9 cellular contexts compared by ENCODE assay signal in the genomic region with DNA sequence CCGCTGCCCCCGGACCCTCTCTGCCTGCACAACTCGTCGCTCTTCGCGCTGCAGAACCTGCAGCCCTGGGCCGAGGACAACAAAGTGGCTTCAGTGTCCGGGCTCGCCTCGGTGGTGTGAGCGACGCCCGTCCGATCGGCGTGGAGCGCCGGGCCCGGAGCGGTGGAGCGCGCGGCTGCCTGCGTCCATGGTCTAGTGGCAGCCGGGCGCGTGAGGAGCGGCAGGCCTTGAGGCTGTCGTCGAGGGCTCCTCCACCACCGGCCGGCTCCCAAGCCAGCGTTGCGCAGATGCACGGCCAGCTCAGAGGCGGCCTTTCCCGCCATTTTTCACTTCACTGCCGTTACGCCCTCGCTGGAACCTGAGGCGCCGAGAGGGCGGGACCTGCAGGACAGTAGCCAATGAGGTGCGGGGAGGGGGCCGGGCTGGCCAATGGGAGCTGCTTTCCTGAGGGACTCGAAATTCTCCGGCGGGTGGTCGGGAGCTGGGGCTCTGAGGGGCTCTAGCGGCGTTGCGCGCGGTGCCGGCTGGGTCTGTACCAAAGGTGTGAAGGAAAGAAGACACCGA. TPM values are rescaled to one million over a fixed set of nuclear protein-coding genes. Genes with fewer than 3 reads are reported as not detected.
DNase-seq lines count a peak whose midpoint lies in the region; ATAC-seq, FAIRE-seq and TF ChIP-seq lines count a peak whose summit lies in the region.
"Had no signal": no experiment of that assay in that cellular context is flagged by ENCODE, and none has a peak within 500 bp of the region (broad histone marks: within the 10 kb centered on the region; RNA-seq: fewer than 3 reads in every experiment).

No MANE protein-coding gene starts in this region.

- peak in 1 of 2 donors; percentile 43 for DNase-seq in central memory CD8-positive, alpha-beta T cell (ENCODE audit: low spot score in 2 of 2)
- DNase-seq in HepG2 (ENCODE audit: low spot score) (no peak), NCI-H146 treated with DMSO at 0.1 percent for 48 hours (lab: John Stamatoyannopoulos, UW; ENCODE audit: unreplicated experiment) (no peak), NCI-H1092 treated with DMSO at 0.1 percent for 48 hours (lab: John Stamatoyannopoulos, UW) (no peak)
- peak; percentile 65 to 72 for DNase-seq in stimulated activated CD4-positive, alpha-beta T cell treated with anti-CD3 and anti-CD28 coated beads, Interleukin-4, amount 100 ng/mL, for 48 hours (ENCODE audit: low read depth in 2 of 2)

- H3K4me1 ChIP-seq in HepG2 (ENCODE audit: insufficient read depth, low read length): peaks cover 36% of the 10 kb centered on the region

- in situ Hi-C loops in HepG2 (cut with HindIII; ENCODE audit: extremely low pct_ligation_motif_present, low pct_unique_long_range_greater_than_20kb): no loop called here

- no peaks in the 10 kb centered on the region for H3K9me3 ChIP-seq in HepG2 (ENCODE audit: low read length)

- POLR2A ChIA-PET in HepG2 (lab: Yijun Ruan, JAX): interaction anchor here (1.0 to 2.1 kb wide), 3 partner anchors 12 to 34 kb away, joined by 3 to 6 read pairs (median 4); a partner anchor contains a TSS

- H3K27me3 ChIP-seq in HepG2 (ENCODE audit: control insufficient read depth in 1 of 2, insufficient read depth in 2 of 2, low read length in 2 of 2): no peaks in the 10 kb centered on the region

- H3K9me3 Mint-ChIP-seq in central memory CD8-positive, alpha-beta T cell: no peaks in the 10 kb centered on the region

- TF ChIP-seq CTCF in HepG2 (CRISPR knock-in tag; IDR thresholded peaks at IDR 0.05): no peak

- H3K27me3 Mint-ChIP-seq in central memory CD8-positive, alpha-beta T cell: peaks cover 82% of the 10 kb centered on the region

- no peaks in the 10 kb centered on the region for H3K79me2 ChIP-seq in HepG2 (ENCODE audit: insufficient read depth, low read length)

- no peak overlapping the region for H3K9ac ChIP-seq in HepG2 (ENCODE audit: insufficient read depth, low read depth, low read length)

- no peak overlapping the region for H2AFZ ChIP-seq in HepG2 (ENCODE audit: low read length)

- intact Hi-C loops in HepG2 (cut with micrococcal nuclease; ENCODE audit: unreplicated experiment): no loop called here

- peaks cover 13 to 20% of the 10 kb centered on the region in 2 experiments; a peak in 4 of 5 replicates for H3K36me3 ChIP-seq in HepG2 (replicated peaks in 1 of 2; ENCODE audit: control insufficient read depth in 1 of 2, insufficient read depth in 2 of 2, low read length in 2 of 2)

- H3K27ac ChIP-seq in HepG2 (ENCODE audit: extremely low read length, insufficient read depth, low read length): no peak overlapping the region

- no peak for TF ChIP-seq POLR2A in HepG2 (IDR thresholded peaks at IDR 0.05; ENCODE audit: insufficient read depth in 1 of 2, low read depth in 2 of 2, low read length in 2 of 2)

- no peak overlapping the region for H3K4me3 ChIP-seq in HepG2 (replicated peaks in 1 of 3; ENCODE audit: insufficient read depth in 1 of 3, low read depth in 2 of 3, low read length in 3 of 3)

- FAIRE-seq in HepG2 (lab: Jason Lieb, UNC): no peak

- no peak overlapping the region for H3K27ac Mint-ChIP-seq in central memory CD8-positive, alpha-beta T cell (ENCODE audit: low read depth)

- TF ChIP-seq EP300 in HepG2 (IDR thresholded peaks at IDR 0.05; ENCODE audit: low read depth in 2 of 2, low read length in 2 of 2) (no peak), HepG2 (CRISPR knock-in tag; IDR thresholded peaks at IDR 0.05; ENCODE audit: borderline replicate concordance) (no peak)

- WGBS in HepG2 (ENCODE audit: low lambda C conversion rate): 97% methylated on average over 56 of the region's 56 CpGs

- BruUV-seq in HepG2 (replicated peaks; lab: Mats Ljungman, UMichigan): no TSS peak

- ATAC-seq in GM19467 (IDR thresholded peaks at IDR 0.05; ENCODE audit: unreplicated experiment): peak; percentile 61
- ATAC-seq in activated CD4-positive, CD25-positive, alpha-beta regulatory T cell treated with anti-CD3 and anti-CD28 coated beads, Interleukin-2, amount 50 U/mL, for 24 hours: peak; percentile 87 to 88
- ATAC-seq in central memory CD8-positive, alpha-beta T cell (replicated peaks; ENCODE audit: extremely low read depth, poor library complexity, severe bottlenecking): peak; percentile 35
- ATAC-seq in HepG2: no peak
- ATAC-seq in GM18873 (IDR thresholded peaks at IDR 0.05; ENCODE audit: low FRiP score, unreplicated experiment): no peak

- peaks cover 8% of the 10 kb centered on the region for H3K4me1 Mint-ChIP-seq in central memory CD8-positive, alpha-beta T cell

- H3K4me3 Mint-ChIP-seq in central memory CD8-positive, alpha-beta T cell: peak overlapping the region; percentile 66

- H4K20me1 ChIP-seq in HepG2 (ENCODE audit: insufficient read depth, low read length): no peaks in the 10 kb centered on the region

- no peak overlapping the region for H3K4me2 ChIP-seq in HepG2 (ENCODE audit: low read depth, low read length)

- peaks cover 11% of the 10 kb centered on the region for H3K36me3 Mint-ChIP-seq in central memory CD8-positive, alpha-beta T cell (ENCODE audit: insufficient read depth)

- CTCF ChIA-PET in HepG2 (lab: Yijun Ruan, JAX; ENCODE audit: low intra/inter-chr PET ratio, low total read pairs): no interaction called here

- no peak for TF ChIP-seq RAD21 in HepG2 (CRISPR knock-in tag; IDR thresholded peaks at IDR 0.05)

RNA-seq across cellular contexts. Expression of a gene that starts 1.9 kb away (rescaled TPM):
- total RNA-seq in HepG2 (2016; rRNA removed; fragmentation: Illumina TruSeq; extraction: Trizol): 0.20 TPM in 1 of 2 replicates, not detected in the other
- total RNA-seq in HepG2 (2016; cell fraction: cytosol; rRNA removed; fragmentation: Illumina TruSeq; extraction: Trizol; ENCODE audit: low read depth): 0.10 and 0.26 TPM in 2 replicates
- 0.28 TPM in 1 of 2 replicates, not detected in the other for total RNA-seq in HepG2 (2016; cell fraction: insoluble cytoplasmic fraction; rRNA removed; fragmentation: Illumina TruSeq; extraction: Trizol)
- 0.28 TPM in 1 of 2 replicates, not detected in the other for total RNA-seq in HepG2 (2016; cell fraction: membrane; rRNA removed; fragmentation: Illumina TruSeq; extraction: Trizol)
- not detected in 2 replicates for total RNA-seq in HepG2 (2016; cell fraction: nucleus; rRNA removed; fragmentation: Illumina TruSeq; extraction: Trizol)
- 0.05 and 0.09 TPM in 2 replicates for polyA plus RNA-seq in HepG2 (2011; rRNA removed)
- 0.10 and 0.17 TPM in 2 replicates for polyA plus RNA-seq in HepG2 (2011; cell fraction: cytosol; rRNA removed)
- 0.35 and 0.92 TPM in 2 replicates for polyA plus RNA-seq in HepG2 (2011; cell fraction: nucleus; rRNA removed)
- 4.1 and 5.8 TPM in 2 replicates for polyA plus RNA-seq in HepG2 (2012)
- polyA plus RNA-seq in HepG2 (2016; cell fraction: cytosol; fragmentation: Illumina TruSeq; extraction: Trizol; ENCODE audit: low read depth): 0.09 and 0.26 TPM in 2 replicates
- polyA plus RNA-seq in HepG2 (2016; cell fraction: insoluble cytoplasmic fraction; fragmentation: Illumina TruSeq; extraction: Trizol; ENCODE audit: low read depth): 0.26 TPM in 1 of 2 replicates, not detected in the other
- polyA plus RNA-seq in HepG2 (2016; cell fraction: membrane; fragmentation: Illumina TruSeq; extraction: Trizol; ENCODE audit: low read depth): 0.62 TPM in 1 of 2 replicates, not detected in the other
- 0.66 TPM in 1 of 2 replicates, not detected in the other for polyA plus RNA-seq in HepG2 (2016; cell fraction: nucleus; fragmentation: Illumina TruSeq; extraction: Trizol; ENCODE audit: insufficient read depth, low read depth)
- not detected in 2 replicates for polyA minus RNA-seq in HepG2 (2011; rRNA and poly(A)+ RNA removed; ENCODE audit: low replicate concordance)
- polyA minus RNA-seq in HepG2 (2011; cell fraction: cytosol; rRNA and poly(A)+ RNA removed): not detected in 2 replicates
- not detected in 2 replicates for polyA minus RNA-seq in HepG2 (2011; cell fraction: nucleus; rRNA and poly(A)+ RNA removed)

RNA-seq across cellular contexts. Expression of a gene that starts 8.7 kb away (rescaled TPM):
- 14.2 and 20.4 TPM in 2 replicates for total RNA-seq in HepG2 (2016; rRNA removed; fragmentation: Illumina TruSeq; extraction: Trizol)
- 37.5 and 42.0 TPM in 2 replicates for total RNA-seq in HepG2 (2016; cell fraction: cytosol; rRNA removed; fragmentation: Illumina TruSeq; extraction: Trizol; ENCODE audit: low read depth)
- 15.5 and 15.6 TPM in 2 replicates for total RNA-seq in HepG2 (2016; cell fraction: insoluble cytoplasmic fraction; rRNA removed; fragmentation: Illumina TruSeq; extraction: Trizol)
- 29.0 and 31.0 TPM in 2 replicates for total RNA-seq in HepG2 (2016; cell fraction: membrane; rRNA removed; fragmentation: Illumina TruSeq; extraction: Trizol)
- 16.2 and 22.2 TPM in 2 replicates for total RNA-seq in HepG2 (2016; cell fraction: nucleus; rRNA removed; fragmentation: Illumina TruSeq; extraction: Trizol)
- polyA plus RNA-seq in HepG2 (2011; rRNA removed): 22.6 and 22.7 TPM in 2 replicates
- 19.8 and 22.8 TPM in 2 replicates for polyA plus RNA-seq in HepG2 (2011; cell fraction: cytosol; rRNA removed)
- 37.4 and 90.3 TPM in 2 replicates for polyA plus RNA-seq in HepG2 (2011; cell fraction: nucleus; rRNA removed)
- polyA plus RNA-seq in HepG2 (2012): 14.2 and 15.2 TPM in 2 replicates
- polyA plus RNA-seq in HepG2 (2016; cell fraction: cytosol; fragmentation: Illumina TruSeq; extraction: Trizol; ENCODE audit: low read depth): 20.8 and 23.0 TPM in 2 replicates
- 13.9 and 16.9 TPM in 2 replicates for polyA plus RNA-seq in HepG2 (2016; cell fraction: insoluble cytoplasmic fraction; fragmentation: Illumina TruSeq; extraction: Trizol; ENCODE audit: low read depth)
- polyA plus RNA-seq in HepG2 (2016; cell fraction: membrane; fragmentation: Illumina TruSeq; extraction: Trizol; ENCODE audit: low read depth): 18.0 and 18.6 TPM in 2 replicates
- 44.9 and 46.7 TPM in 2 replicates for polyA plus RNA-seq in HepG2 (2016; cell fraction: nucleus; fragmentation: Illumina TruSeq; extraction: Trizol; ENCODE audit: insufficient read depth, low read depth)
- 19.3 and 42.8 TPM in 2 replicates for polyA minus RNA-seq in HepG2 (2011; rRNA and poly(A)+ RNA removed; ENCODE audit: low replicate concordance)
- 14.1 and 14.9 TPM in 2 replicates for polyA minus RNA-seq in HepG2 (2011; cell fraction: cytosol; rRNA and poly(A)+ RNA removed)
- 22.8 and 25.0 TPM in 2 replicates for polyA minus RNA-seq in HepG2 (2011; cell fraction: nucleus; rRNA and poly(A)+ RNA removed)

RNA-seq across cellular contexts. Expression of a gene that starts 9.9 kb away (rescaled TPM):
- total RNA-seq in HepG2 (2016; rRNA removed; fragmentation: Illumina TruSeq; extraction: Trizol): 23.9 and 27.6 TPM in 2 replicates
- 2.6 and 3.3 TPM in 2 replicates for total RNA-seq in HepG2 (2016; cell fraction: cytosol; rRNA removed; fragmentation: Illumina TruSeq; extraction: Trizol; ENCODE audit: low read depth)
- 22.2 and 26.8 TPM in 2 replicates for total RNA-seq in HepG2 (2016; cell fraction: insoluble cytoplasmic fraction; rRNA removed; fragmentation: Illumina TruSeq; extraction: Trizol)
- total RNA-seq in HepG2 (2016; cell fraction: membrane; rRNA removed; fragmentation: Illumina TruSeq; extraction: Trizol): 5.5 and 6.0 TPM in 2 replicates
- total RNA-seq in HepG2 (2016; cell fraction: nucleus; rRNA removed; fragmentation: Illumina TruSeq; extraction: Trizol): 33.6 and 38.9 TPM in 2 replicates
- 72.9 and 89.8 TPM in 2 replicates for polyA plus RNA-seq in HepG2 (2011; rRNA removed)
- polyA plus RNA-seq in HepG2 (2011; cell fraction: cytosol; rRNA removed): 26.2 and 34.1 TPM in 2 replicates
- 328 and 444 TPM in 2 replicates for polyA plus RNA-seq in HepG2 (2011; cell fraction: nucleus; rRNA removed)
- polyA plus RNA-seq in HepG2 (2012): 18.7 and 45.3 TPM in 2 replicates
- 1.8 and 2.4 TPM in 2 replicates for polyA plus RNA-seq in HepG2 (2016; cell fraction: cytosol; fragmentation: Illumina TruSeq; extraction: Trizol; ENCODE audit: low read depth)
- polyA plus RNA-seq in HepG2 (2016; cell fraction: insoluble cytoplasmic fraction; fragmentation: Illumina TruSeq; extraction: Trizol; ENCODE audit: low read depth): 24.5 and 26.6 TPM in 2 replicates
- polyA plus RNA-seq in HepG2 (2016; cell fraction: membrane; fragmentation: Illumina TruSeq; extraction: Trizol; ENCODE audit: low read depth): 3.1 and 3.3 TPM in 2 replicates
- polyA plus RNA-seq in HepG2 (2016; cell fraction: nucleus; fragmentation: Illumina TruSeq; extraction: Trizol; ENCODE audit: insufficient read depth, low read depth): 74.4 and 79.7 TPM in 2 replicates
- 0.37 and 58.7 TPM in 2 replicates for polyA minus RNA-seq in HepG2 (2011; rRNA and poly(A)+ RNA removed; ENCODE audit: low replicate concordance)
- 15.7 and 18.8 TPM in 2 replicates for polyA minus RNA-seq in HepG2 (2011; cell fraction: cytosol; rRNA and poly(A)+ RNA removed)
- 68.4 and 72.2 TPM in 2 replicates for polyA minus RNA-seq in HepG2 (2011; cell fraction: nucleus; rRNA and poly(A)+ RNA removed)
- total RNA-seq: M059J had no signal

RNA-seq across cellular contexts. Expression of a gene that starts 13.4 kb away (rescaled TPM):
- total RNA-seq in HepG2 (2016; rRNA removed; fragmentation: Illumina TruSeq; extraction: Trizol): 67.0 and 174 TPM in 2 replicates
- total RNA-seq in HepG2 (2016; cell fraction: cytosol; rRNA removed; fragmentation: Illumina TruSeq; extraction: Trizol; ENCODE audit: low read depth): 95.5 and 114 TPM in 2 replicates
- total RNA-seq in HepG2 (2016; cell fraction: insoluble cytoplasmic fraction; rRNA removed; fragmentation: Illumina TruSeq; extraction: Trizol): 65.6 and 181 TPM in 2 replicates
- 120 and 144 TPM in 2 replicates for total RNA-seq in HepG2 (2016; cell fraction: membrane; rRNA removed; fragmentation: Illumina TruSeq; extraction: Trizol)
- 197 and 227 TPM in 2 replicates for total RNA-seq in HepG2 (2016; cell fraction: nucleus; rRNA removed; fragmentation: Illumina TruSeq; extraction: Trizol)
- 267 and 291 TPM in 2 replicates for polyA plus RNA-seq in HepG2 (2011; rRNA removed)
- 214 and 249 TPM in 2 replicates for polyA plus RNA-seq in HepG2 (2011; cell fraction: cytosol; rRNA removed)
- 1,050 and 1,263 TPM in 2 replicates for polyA plus RNA-seq in HepG2 (2011; cell fraction: nucleus; rRNA removed)
- 138 and 140 TPM in 2 replicates for polyA plus RNA-seq in HepG2 (2012)
- 118 and 134 TPM in 2 replicates for polyA plus RNA-seq in HepG2 (2016; cell fraction: cytosol; fragmentation: Illumina TruSeq; extraction: Trizol; ENCODE audit: low read depth)
- 70.3 and 84.7 TPM in 2 replicates for polyA plus RNA-seq in HepG2 (2016; cell fraction: insoluble cytoplasmic fraction; fragmentation: Illumina TruSeq; extraction: Trizol; ENCODE audit: low read depth)
- 127 and 139 TPM in 2 replicates for polyA plus RNA-seq in HepG2 (2016; cell fraction: membrane; fragmentation: Illumina TruSeq; extraction: Trizol; ENCODE audit: low read depth)
- 543 and 555 TPM in 2 replicates for polyA plus RNA-seq in HepG2 (2016; cell fraction: nucleus; fragmentation: Illumina TruSeq; extraction: Trizol; ENCODE audit: insufficient read depth, low read depth)
- polyA minus RNA-seq in HepG2 (2011; rRNA and poly(A)+ RNA removed; ENCODE audit: low replicate concordance): 211 and 273 TPM in 2 replicates
- 79.8 and 82.9 TPM in 2 replicates for polyA minus RNA-seq in HepG2 (2011; cell fraction: cytosol; rRNA and poly(A)+ RNA removed)
- polyA minus RNA-seq in HepG2 (2011; cell fraction: nucleus; rRNA and poly(A)+ RNA removed): 199 and 204 TPM in 2 replicates

RNA-seq across cellular contexts. Expression of a gene that starts 13.6 kb away (rescaled TPM):
- total RNA-seq in HepG2 (2016; rRNA removed; fragmentation: Illumina TruSeq; extraction: Trizol): 37.0 and 47.7 TPM in 2 replicates
- total RNA-seq in HepG2 (2016; cell fraction: cytosol; rRNA removed; fragmentation: Illumina TruSeq; extraction: Trizol; ENCODE audit: low read depth): 13.0 and 16.0 TPM in 2 replicates
- total RNA-seq in HepG2 (2016; cell fraction: insoluble cytoplasmic fraction; rRNA removed; fragmentation: Illumina TruSeq; extraction: Trizol): 32.1 and 51.7 TPM in 2 replicates
- total RNA-seq in HepG2 (2016; cell fraction: membrane; rRNA removed; fragmentation: Illumina TruSeq; extraction: Trizol): 24.9 and 25.2 TPM in 2 replicates
- 34.3 and 38.8 TPM in 2 replicates for total RNA-seq in HepG2 (2016; cell fraction: nucleus; rRNA removed; fragmentation: Illumina TruSeq; extraction: Trizol)
- 50.3 and 56.1 TPM in 2 replicates for polyA plus RNA-seq in HepG2 (2011; rRNA removed)
- 53.8 and 61.4 TPM in 2 replicates for polyA plus RNA-seq in HepG2 (2011; cell fraction: cytosol; rRNA removed)
- 92.9 and 109 TPM in 2 replicates for polyA plus RNA-seq in HepG2 (2011; cell fraction: nucleus; rRNA removed)
- 40.6 and 45.3 TPM in 2 replicates for polyA plus RNA-seq in HepG2 (2012)
- polyA plus RNA-seq in HepG2 (2016; cell fraction: cytosol; fragmentation: Illumina TruSeq; extraction: Trizol; ENCODE audit: low read depth): 12.6 and 14.4 TPM in 2 replicates
- polyA plus RNA-seq in HepG2 (2016; cell fraction: insoluble cytoplasmic fraction; fragmentation: Illumina TruSeq; extraction: Trizol; ENCODE audit: low read depth): 35.6 and 37.4 TPM in 2 replicates
- 20.3 and 20.9 TPM in 2 replicates for polyA plus RNA-seq in HepG2 (2016; cell fraction: membrane; fragmentation: Illumina TruSeq; extraction: Trizol; ENCODE audit: low read depth)
- polyA plus RNA-seq in HepG2 (2016; cell fraction: nucleus; fragmentation: Illumina TruSeq; extraction: Trizol; ENCODE audit: insufficient read depth, low read depth): 59.5 and 59.8 TPM in 2 replicates
- polyA minus RNA-seq in HepG2 (2011; rRNA and poly(A)+ RNA removed; ENCODE audit: low replicate concordance): 72.4 and 106 TPM in 2 replicates
- polyA minus RNA-seq in HepG2 (2011; cell fraction: cytosol; rRNA and poly(A)+ RNA removed): 20.8 and 28.5 TPM in 2 replicates
- polyA minus RNA-seq in HepG2 (2011; cell fraction: nucleus; rRNA and poly(A)+ RNA removed): 35.9 and 51.6 TPM in 2 replicates

Comparison
In these comparisons a context has a peak if more than half of its experiments do, and no peak if none do; other contexts are left out.
1. ATAC-seq: peak in GM19467 (single experiment), activated CD4-positive, CD25-positive, alpha-beta regulatory T cell treated with anti-CD3 and anti-CD28 coated beads, Interleukin-2, amount 50 U/mL, for 24 hours (2 of 2) and central memory CD8-positive, alpha-beta T cell (single experiment); none in HepG2 (single experiment) and GM18873 (single experiment).
2. DNase-seq: peak in stimulated activated CD4-positive, alpha-beta T cell treated with anti-CD3 and anti-CD28 coated beads, Interleukin-4, amount 100 ng/mL, for 48 hours (2 of 2); none in HepG2 (single experiment), NCI-H146 treated with DMSO at 0.1 percent for 48 hours (single experiment) and NCI-H1092 treated with DMSO at 0.1 percent for 48 hours (single experiment).